In the genomic region with DNA sequence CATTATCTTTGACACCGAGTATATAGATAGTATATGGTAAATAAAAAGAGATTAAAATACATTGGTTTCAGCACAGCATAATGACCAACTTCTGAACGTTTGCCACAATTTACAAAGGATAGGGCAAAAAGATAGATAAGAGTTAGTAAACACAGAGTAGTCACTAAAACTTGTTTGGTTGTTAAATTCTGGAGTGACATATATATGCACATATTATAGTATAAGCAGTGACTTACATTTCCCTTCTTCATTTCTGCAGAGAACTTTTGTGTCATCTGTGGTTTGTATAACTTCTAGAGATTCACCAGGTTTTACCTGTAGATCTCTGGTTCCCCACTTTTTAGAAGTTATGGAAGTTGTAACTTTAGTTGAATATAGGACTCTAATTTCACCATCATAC, we compare ENCODE assay signal across 24 cellular contexts.
"Had no signal": no experiment of that assay in that cellular context is flagged by ENCODE, and none has a peak within 500 bp of the region (broad histone marks: within the 10 kb centered on the region; RNA-seq: fewer than 3 reads in every experiment).

No MANE protein-coding gene starts in this region.

- ATAC-seq: activated CD4-positive, alpha-beta T cell treated with anti-CD3 and anti-CD28 coated beads for 36 hours; activated CD8-positive, alpha-beta memory T cell treated with anti-CD3 and anti-CD28 coated beads, Interleukin-2, amount 10 ng/mL, durations not matched to agents 7 days and 5 days; esophagus mucosa; naive thymus-derived CD4-positive, alpha-beta T cell; stimulated activated naive B cell treated with anti-CD40 and anti-IgM and Interleukin-4, amounts not matched to agents 10 μg/mL and 1 μg/mL and 100 μg/mL, for 72 hours; WTC11 had no signal

- H3K27me3 ChIP-seq: sigmoid colon had no signal

- H3K4me1 Mint-ChIP-seq: stimulated activated naive B cell treated with anti-CD40 and anti-IgM and Interleukin-4, amounts not matched to agents 10 μg/mL and 1 μg/mL and 100 μg/mL, for 72 hours; WTC11 had no signal

- FAIRE-seq: urothelium cell line had no signal

- H3K4me3 ChIP-seq: left ventricle myocardium inferior, sigmoid colon, transverse colon had no signal

- H3K9me3 Mint-ChIP-seq: naive thymus-derived CD4-positive, alpha-beta T cell; stimulated activated naive B cell treated with anti-CD40 and anti-IgM and Interleukin-4, amounts not matched to agents 10 μg/mL and 1 μg/mL and 100 μg/mL, for 72 hours; WTC11 had no signal

- H3K27me3 Mint-ChIP-seq: activated CD4-positive, alpha-beta T cell treated with anti-CD3 and anti-CD28 coated beads for 36 hours; activated CD8-positive, alpha-beta memory T cell treated with anti-CD3 and anti-CD28 coated beads, Interleukin-2, amount 10 ng/mL, durations not matched to agents 7 days and 5 days; naive thymus-derived CD4-positive, alpha-beta T cell; stimulated activated naive B cell treated with anti-CD40 and anti-IgM and Interleukin-4, amounts not matched to agents 10 μg/mL and 1 μg/mL and 100 μg/mL, for 72 hours had no signal

- H3K36me3 Mint-ChIP-seq: stimulated activated naive B cell treated with anti-CD40 and anti-IgM and Interleukin-4, amounts not matched to agents 10 μg/mL and 1 μg/mL and 100 μg/mL, for 72 hours; WTC11 had no signal

- DNase-seq: activated CD4-positive, alpha-beta T cell treated with anti-CD3 and anti-CD28 coated beads for 36 hours; activated CD4-positive, alpha-beta T cell treated with anti-CD3 and anti-CD28 coated beads, Interleukin-2, amount 50 U/mL, for 4 hours; activated CD8-positive, alpha-beta memory T cell treated with anti-CD3 and anti-CD28 coated beads, Interleukin-2, amount 10 ng/mL, durations not matched to agents 7 days and 5 days; activated T-cell treated with anti-CD3 and anti-CD28 coated beads for 4 hours; dermis blood vessel endothelial cell; effector CD8-positive, alpha-beta T cell; foreskin melanocyte; glutamatergic neuron; hippocampal formation; kidney glomerular epithelial cell; left ventricle myocardium inferior; naive thymus-derived CD4-positive, alpha-beta T cell; retina; sigmoid colon; stimulated activated CD4-positive, alpha-beta T cell treated with anti-CD3 and anti-CD28 coated beads, Interleukin-2, amount 100 ng/mL, for 48 hours; stimulated activated CD8-positive, alpha-beta memory T cell treated with anti-CD3 and anti-CD28 coated beads, Interleukin-4, amount 100 ng/mL, for 48 hours; stimulated activated naive B cell treated with anti-CD40 and anti-IgM and Interleukin-4, amounts not matched to agents 10 μg/mL and 1 μg/mL and 100 μg/mL, for 72 hours; T-helper 1 cell; T-helper 9 cell; transverse colon had no signal

- H3K27ac ChIP-seq: left ventricle myocardium inferior, sigmoid colon, transverse colon had no signal

- H3K4me1 ChIP-seq: left ventricle myocardium inferior, sigmoid colon, transverse colon had no signal

- H3K4me3 Mint-ChIP-seq: activated CD4-positive, alpha-beta T cell treated with anti-CD3 and anti-CD28 coated beads for 36 hours; activated CD8-positive, alpha-beta memory T cell treated with anti-CD3 and anti-CD28 coated beads, Interleukin-2, amount 10 ng/mL, durations not matched to agents 7 days and 5 days; naive thymus-derived CD4-positive, alpha-beta T cell; stimulated activated naive B cell treated with anti-CD40 and anti-IgM and Interleukin-4, amounts not matched to agents 10 μg/mL and 1 μg/mL and 100 μg/mL, for 72 hours; WTC11 had no signal

- H3K36me3 ChIP-seq: left ventricle myocardium inferior, sigmoid colon, transverse colon had no signal

- H3K9me3 ChIP-seq: left ventricle myocardium inferior, sigmoid colon, transverse colon had no signal

- H3K27ac Mint-ChIP-seq: activated CD8-positive, alpha-beta memory T cell treated with anti-CD3 and anti-CD28 coated beads, Interleukin-2, amount 10 ng/mL, durations not matched to agents 7 days and 5 days; progenitor cell of endocrine pancreas; stimulated activated naive B cell treated with anti-CD40 and anti-IgM and Interleukin-4, amounts not matched to agents 10 μg/mL and 1 μg/mL and 100 μg/mL, for 72 hours; WTC11 had no signal
